Comparison of ENCODE assay signal across 1 cellular context in the genomic region with DNA sequence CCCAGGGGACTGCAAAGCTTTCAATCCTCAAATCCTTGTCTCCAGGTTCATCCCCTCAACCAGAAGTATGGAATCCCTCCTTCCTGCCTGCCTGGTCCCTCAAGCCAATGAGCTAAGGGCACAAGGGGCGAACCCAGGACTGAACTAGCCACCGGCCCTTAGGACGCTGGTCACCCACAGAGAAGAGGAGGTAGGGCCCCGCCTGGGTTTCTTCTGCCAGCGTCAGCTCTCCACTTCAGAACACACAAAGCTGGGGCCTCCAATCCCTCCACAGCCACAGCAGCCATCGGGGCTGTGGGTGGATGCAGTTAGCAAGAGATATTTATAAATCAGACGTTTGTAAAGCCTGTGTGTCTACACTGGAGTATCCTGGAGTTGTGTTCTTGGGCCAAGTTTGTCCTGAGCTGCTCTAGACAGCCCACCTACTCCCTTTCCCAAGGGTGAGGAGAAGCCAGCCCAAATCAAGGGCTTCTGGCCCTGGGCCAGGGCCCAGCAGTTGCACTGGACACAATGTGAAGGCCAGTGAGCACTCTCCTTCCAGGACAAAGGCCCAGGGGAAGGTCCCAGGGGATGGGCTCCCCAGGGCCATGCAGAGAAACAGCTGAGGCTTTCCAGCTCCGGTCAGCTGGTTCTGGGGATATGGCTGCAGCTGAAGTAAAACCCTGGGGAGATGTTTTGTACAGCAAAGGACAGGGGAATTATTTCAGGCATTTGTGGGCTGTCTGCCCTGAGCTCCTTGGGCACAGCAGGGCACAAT.
A peak's percentile ranks its signal among the peaks of the same experiment; 100 is the strongest.
TF ChIP-seq lines count a peak whose summit lies in the region.

No MANE protein-coding gene starts in this region.

TF ChIP-seq in HepG2, 621 proteins besides CTCF, POLR2A, EP300 and RAD21 (continued from another document and continues in another):
- TF ChIP-seq, protein P1, sequence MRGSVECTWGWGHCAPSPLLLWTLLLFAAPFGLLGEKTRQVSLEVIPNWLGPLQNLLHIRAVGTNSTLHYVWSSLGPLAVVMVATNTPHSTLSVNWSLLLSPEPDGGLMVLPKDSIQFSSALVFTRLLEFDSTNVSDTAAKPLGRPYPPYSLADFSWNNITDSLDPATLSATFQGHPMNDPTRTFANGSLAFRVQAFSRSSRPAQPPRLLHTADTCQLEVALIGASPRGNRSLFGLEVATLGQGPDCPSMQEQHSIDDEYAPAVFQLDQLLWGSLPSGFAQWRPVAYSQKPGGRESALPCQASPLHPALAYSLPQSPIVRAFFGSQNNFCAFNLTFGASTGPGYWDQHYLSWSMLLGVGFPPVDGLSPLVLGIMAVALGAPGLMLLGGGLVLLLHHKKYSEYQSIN (CRISPR knock-in tag; IDR thresholded peaks at IDR 0.05; ENCODE audit: borderline replicate concordance) = no peak
- no peak for TF ChIP-seq SOX6 (IDR thresholded peaks at IDR 0.05)
- 0 out of 2 replicates have a peak, but pooled peaks have one; percentile 5 for TF ChIP-seq SOX6 (CRISPR knock-in tag; IDR thresholded peaks at IDR 0.05)
- TF ChIP-seq ZNF775 (CRISPR knock-in tag; IDR thresholded peaks at IDR 0.05; ENCODE audit: borderline replicate concordance) = 0 out of 2 replicates have a peak, but pooled peaks have one; percentile 50
- TF ChIP-seq NFIC (IDR thresholded peaks at IDR 0.05; ENCODE audit: low read length) = peak; percentile 44; the same call in 1 of the 2 replicates
- no peak for TF ChIP-seq NFE2L2 (IDR thresholded peaks at IDR 0.05; ENCODE audit: low read length)
- no peak for TF ChIP-seq MEF2D (CRISPR knock-in tag; IDR thresholded peaks at IDR 0.05)
- TF ChIP-seq, protein P2, sequence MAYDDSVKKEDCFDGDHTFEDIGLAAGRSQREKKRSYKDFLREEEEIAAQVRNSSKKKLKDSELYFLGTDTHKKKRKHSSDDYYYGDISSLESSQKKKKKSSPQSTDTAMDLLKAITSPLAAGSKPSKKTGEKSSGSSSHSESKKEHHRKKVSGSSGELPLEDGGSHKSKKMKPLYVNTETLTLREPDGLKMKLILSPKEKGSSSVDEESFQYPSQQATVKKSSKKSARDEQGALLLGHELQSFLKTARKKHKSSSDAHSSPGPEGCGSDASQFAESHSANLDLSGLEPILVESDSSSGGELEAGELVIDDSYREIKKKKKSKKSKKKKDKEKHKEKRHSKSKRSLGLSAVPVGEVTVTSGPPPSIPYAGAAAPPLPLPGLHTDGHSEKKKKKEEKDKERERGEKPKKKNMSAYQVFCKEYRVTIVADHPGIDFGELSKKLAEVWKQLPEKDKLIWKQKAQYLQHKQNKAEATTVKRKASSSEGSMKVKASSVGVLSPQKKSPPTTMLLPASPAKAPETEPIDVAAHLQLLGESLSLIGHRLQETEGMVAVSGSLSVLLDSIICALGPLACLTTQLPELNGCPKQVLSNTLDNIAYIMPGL (CRISPR knock-in tag; IDR thresholded peaks at IDR 0.05; ENCODE audit: borderline replicate concordance in 1 of 2, low read depth in 1 of 2) = 0 out of 4 replicates have a peak, but pooled peaks of 1 of the 2 experiments have one; percentile 20
- peak; percentile 80; the same call in 1 of the 2 replicates for TF ChIP-seq ZNF724P (CRISPR knock-in tag; IDR thresholded peaks at IDR 0.05; ENCODE audit: borderline replicate concordance)
- TF ChIP-seq, protein P3, sequence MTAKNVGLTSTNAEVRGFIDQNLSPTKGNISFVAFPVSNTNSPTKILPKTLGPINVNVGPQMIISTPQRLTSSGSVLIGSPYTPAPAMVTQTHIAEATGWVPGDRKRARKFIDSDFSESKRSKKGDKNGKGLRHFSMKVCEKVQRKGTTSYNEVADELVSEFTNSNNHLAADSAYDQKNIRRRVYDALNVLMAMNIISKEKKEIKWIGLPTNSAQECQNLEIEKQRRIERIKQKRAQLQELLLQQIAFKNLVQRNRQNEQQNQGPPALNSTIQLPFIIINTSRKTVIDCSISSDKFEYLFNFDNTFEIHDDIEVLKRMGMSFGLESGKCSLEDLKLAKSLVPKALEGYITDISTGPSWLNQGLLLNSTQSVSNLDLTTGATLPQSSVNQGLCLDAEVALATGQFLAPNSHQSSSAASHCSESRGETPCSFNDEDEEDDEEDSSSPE (CRISPR knock-in tag; IDR thresholded peaks at IDR 0.05) = peak; percentile 10; the same call in 1 of the 2 replicates
- TF ChIP-seq TARDBP (CRISPR knock-in tag; IDR thresholded peaks at IDR 0.05) = peak; percentile 51; the same call in 1 of the 2 replicates
- TF ChIP-seq ATF7-NPFF (CRISPR knock-in tag; IDR thresholded peaks at IDR 0.05; ENCODE audit: low read depth) = peak; percentile 71; the same call in 1 of the 2 replicates
- peak; percentile 62; the same call in 1 of the 2 replicates for TF ChIP-seq ZNF619 (CRISPR knock-in tag; IDR thresholded peaks at IDR 0.05)
- TF ChIP-seq AGO1 (IDR thresholded peaks at IDR 0.05; ENCODE audit: low read depth, low read length, poor library complexity, severe bottlenecking) = peak; percentile 86
- 0 out of 2 replicates have a peak, but pooled peaks have one; percentile 43 for TF ChIP-seq ZNF431 (CRISPR knock-in tag; IDR thresholded peaks at IDR 0.05; ENCODE audit: borderline replicate concordance, low read depth)
- peak; percentile 29; the same call in 1 of the 2 replicates for TF ChIP-seq ZFP36L1 (CRISPR knock-in tag; IDR thresholded peaks at IDR 0.05)
- TF ChIP-seq ZNF615 (CRISPR knock-in tag; IDR thresholded peaks at IDR 0.05; ENCODE audit: borderline replicate concordance) = no peak
- TF ChIP-seq ZNF468 (CRISPR knock-in tag; IDR thresholded peaks at IDR 0.05) = 0 out of 2 replicates have a peak, but pooled peaks have one; percentile 53
- 0 out of 2 replicates have a peak, but pooled peaks have one; percentile 38 for TF ChIP-seq ZNF543 (CRISPR knock-in tag; IDR thresholded peaks at IDR 0.05)
- TF ChIP-seq ARNTL (CRISPR knock-in tag; IDR thresholded peaks at IDR 0.05) = 0 out of 2 replicates have a peak, but pooled peaks have one; percentile 16
- TF ChIP-seq ZNF33A (CRISPR knock-in tag; IDR thresholded peaks at IDR 0.05; ENCODE audit: borderline replicate concordance) = peak; percentile 95; the same call in 1 of the 2 replicates
- 0 out of 2 replicates have a peak, but pooled peaks have one; percentile 46 for TF ChIP-seq BORCS8-MEF2B (CRISPR knock-in tag; IDR thresholded peaks at IDR 0.05)
- TF ChIP-seq GATAD2A (CRISPR knock-in tag; IDR thresholded peaks at IDR 0.05) = peak; percentile 19; the same call in 1 of the 2 replicates
- TF ChIP-seq FOXA1 (IDR thresholded peaks at IDR 0.05) = no peak
- TF ChIP-seq FOXA1 (CRISPR knock-in tag; IDR thresholded peaks at IDR 0.05) = no peak
- peak; percentile 9; the same call in 1 of the 2 replicates for TF ChIP-seq TBX2 (CRISPR knock-in tag; IDR thresholded peaks at IDR 0.05; ENCODE audit: borderline replicate concordance)
- TF ChIP-seq, protein P4, sequence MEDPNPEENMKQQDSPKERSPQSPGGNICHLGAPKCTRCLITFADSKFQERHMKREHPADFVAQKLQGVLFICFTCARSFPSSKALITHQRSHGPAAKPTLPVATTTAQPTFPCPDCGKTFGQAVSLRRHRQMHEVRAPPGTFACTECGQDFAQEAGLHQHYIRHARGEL (CRISPR knock-in tag; IDR thresholded peaks at IDR 0.05) = no peak
- peak; percentile 50; the same call in 1 of the 2 replicates for TF ChIP-seq ZNF350 (CRISPR knock-in tag; IDR thresholded peaks at IDR 0.05; ENCODE audit: borderline replicate concordance, low read depth)
- TF ChIP-seq, protein P5, sequence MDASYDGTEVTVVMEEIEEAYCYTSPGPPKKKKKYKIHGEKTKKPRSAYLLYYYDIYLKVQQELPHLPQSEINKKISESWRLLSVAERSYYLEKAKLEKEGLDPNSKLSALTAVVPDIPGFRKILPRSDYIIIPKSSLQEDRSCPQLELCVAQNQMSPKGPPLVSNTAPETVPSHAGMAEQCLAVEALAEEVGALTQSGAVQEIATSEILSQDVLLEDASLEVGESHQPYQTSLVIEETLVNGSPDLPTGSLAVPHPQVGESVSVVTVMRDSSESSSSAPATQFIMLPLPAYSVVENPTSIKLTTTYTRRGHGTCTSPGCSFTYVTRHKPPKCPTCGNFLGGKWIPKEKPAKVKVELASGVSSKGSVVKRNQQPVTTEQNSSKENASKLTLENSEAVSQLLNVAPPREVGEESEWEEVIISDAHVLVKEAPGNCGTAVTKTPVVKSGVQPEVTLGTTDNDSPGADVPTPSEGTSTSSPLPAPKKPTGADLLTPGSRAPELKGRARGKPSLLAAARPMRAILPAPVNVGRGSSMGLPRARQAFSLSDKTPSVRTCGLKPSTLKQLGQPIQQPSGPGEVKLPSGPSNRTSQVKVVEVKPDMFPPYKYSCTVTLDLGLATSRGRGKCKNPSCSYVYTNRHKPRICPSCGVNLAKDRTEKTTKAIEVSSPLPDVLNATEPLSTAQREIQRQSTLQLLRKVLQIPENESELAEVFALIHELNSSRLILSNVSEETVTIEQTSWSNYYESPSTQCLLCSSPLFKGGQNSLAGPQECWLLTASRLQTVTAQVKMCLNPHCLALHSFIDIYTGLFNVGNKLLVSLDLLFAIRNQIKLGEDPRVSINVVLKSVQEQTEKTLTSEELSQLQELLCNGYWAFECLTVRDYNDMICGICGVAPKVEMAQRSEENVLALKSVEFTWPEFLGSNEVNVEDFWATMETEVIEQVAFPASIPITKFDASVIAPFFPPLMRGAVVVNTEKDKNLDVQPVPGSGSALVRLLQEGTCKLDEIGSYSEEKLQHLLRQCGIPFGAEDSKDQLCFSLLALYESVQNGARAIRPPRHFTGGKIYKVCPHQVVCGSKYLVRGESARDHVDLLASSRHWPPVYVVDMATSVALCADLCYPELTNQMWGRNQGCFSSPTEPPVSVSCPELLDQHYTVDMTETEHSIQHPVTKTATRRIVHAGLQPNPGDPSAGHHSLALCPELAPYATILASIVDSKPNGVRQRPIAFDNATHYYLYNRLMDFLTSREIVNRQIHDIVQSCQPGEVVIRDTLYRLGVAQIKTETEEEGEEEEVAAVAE (CRISPR knock-in tag; IDR thresholded peaks at IDR 0.05; ENCODE audit: borderline replicate concordance) = peak; percentile 44; the same call in 1 of the 2 replicates
- 0 out of 2 replicates have a peak, but pooled peaks have one; percentile 70 for TF ChIP-seq ZNF556 (CRISPR knock-in tag; IDR thresholded peaks at IDR 0.05; ENCODE audit: borderline replicate concordance)
- no peak for TF ChIP-seq NFE2 (CRISPR knock-in tag; IDR thresholded peaks at IDR 0.05)
- TF ChIP-seq, protein P6, sequence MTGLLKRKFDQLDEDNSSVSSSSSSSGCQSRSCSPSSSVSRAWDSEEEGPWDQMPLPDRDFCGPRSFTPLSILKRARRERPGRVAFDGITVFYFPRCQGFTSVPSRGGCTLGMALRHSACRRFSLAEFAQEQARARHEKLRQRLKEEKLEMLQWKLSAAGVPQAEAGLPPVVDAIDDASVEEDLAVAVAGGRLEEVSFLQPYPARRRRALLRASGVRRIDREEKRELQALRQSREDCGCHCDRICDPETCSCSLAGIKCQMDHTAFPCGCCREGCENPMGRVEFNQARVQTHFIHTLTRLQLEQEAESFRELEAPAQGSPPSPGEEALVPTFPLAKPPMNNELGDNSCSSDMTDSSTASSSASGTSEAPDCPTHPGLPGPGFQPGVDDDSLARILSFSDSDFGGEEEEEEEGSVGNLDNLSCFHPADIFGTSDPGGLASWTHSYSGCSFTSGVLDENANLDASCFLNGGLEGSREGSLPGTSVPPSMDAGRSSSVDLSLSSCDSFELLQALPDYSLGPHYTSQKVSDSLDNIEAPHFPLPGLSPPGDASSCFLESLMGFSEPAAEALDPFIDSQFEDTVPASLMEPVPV (CRISPR knock-in tag; IDR thresholded peaks at IDR 0.05) = peak; percentile 46; the same call in 1 of the 2 replicates
- TF ChIP-seq HNF4G (IDR thresholded peaks at IDR 0.05; ENCODE audit: borderline replicate concordance, low read depth, low read length) = no peak
- TF ChIP-seq HNF4G (CRISPR knock-in tag; IDR thresholded peaks at IDR 0.05; ENCODE audit: borderline replicate concordance, low read depth) = 0 out of 2 replicates have a peak, but pooled peaks have one; percentile 15
- TF ChIP-seq ZNF678 (CRISPR knock-in tag; IDR thresholded peaks at IDR 0.05) = 0 out of 2 replicates have a peak, but pooled peaks have one; percentile 42
- TF ChIP-seq ZFX (CRISPR knock-in tag; IDR thresholded peaks at IDR 0.05; ENCODE audit: low read depth) = peak; percentile 37
- 0 out of 2 replicates have a peak, but pooled peaks have one; percentile 10 for TF ChIP-seq RXRB (CRISPR knock-in tag; IDR thresholded peaks at IDR 0.05; ENCODE audit: borderline replicate concordance)
- TF ChIP-seq, protein P7, sequence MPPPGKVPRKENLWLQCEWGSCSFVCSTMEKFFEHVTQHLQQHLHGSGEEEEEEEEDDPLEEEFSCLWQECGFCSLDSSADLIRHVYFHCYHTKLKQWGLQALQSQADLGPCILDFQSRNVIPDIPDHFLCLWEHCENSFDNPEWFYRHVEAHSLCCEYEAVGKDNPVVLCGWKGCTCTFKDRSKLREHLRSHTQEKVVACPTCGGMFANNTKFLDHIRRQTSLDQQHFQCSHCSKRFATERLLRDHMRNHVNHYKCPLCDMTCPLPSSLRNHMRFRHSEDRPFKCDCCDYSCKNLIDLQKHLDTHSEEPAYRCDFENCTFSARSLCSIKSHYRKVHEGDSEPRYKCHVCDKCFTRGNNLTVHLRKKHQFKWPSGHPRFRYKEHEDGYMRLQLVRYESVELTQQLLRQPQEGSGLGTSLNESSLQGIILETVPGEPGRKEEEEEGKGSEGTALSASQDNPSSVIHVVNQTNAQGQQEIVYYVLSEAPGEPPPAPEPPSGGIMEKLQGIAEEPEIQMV (CRISPR knock-in tag; IDR thresholded peaks at IDR 0.05; ENCODE audit: low read depth) = 0 out of 2 replicates have a peak, but pooled peaks have one; percentile 64
- TF ChIP-seq, protein P8, sequence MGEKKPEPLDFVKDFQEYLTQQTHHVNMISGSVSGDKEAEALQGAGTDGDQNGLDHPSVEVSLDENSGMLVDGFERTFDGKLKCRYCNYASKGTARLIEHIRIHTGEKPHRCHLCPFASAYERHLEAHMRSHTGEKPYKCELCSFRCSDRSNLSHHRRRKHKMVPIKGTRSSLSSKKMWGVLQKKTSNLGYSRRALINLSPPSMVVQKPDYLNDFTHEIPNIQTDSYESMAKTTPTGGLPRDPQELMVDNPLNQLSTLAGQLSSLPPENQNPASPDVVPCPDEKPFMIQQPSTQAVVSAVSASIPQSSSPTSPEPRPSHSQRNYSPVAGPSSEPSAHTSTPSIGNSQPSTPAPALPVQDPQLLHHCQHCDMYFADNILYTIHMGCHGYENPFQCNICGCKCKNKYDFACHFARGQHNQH (CRISPR knock-in tag; IDR thresholded peaks at IDR 0.05) = peak; percentile 59
- 0 out of 2 replicates have a peak, but pooled peaks have one; percentile 45 for TF ChIP-seq ZNF749 (CRISPR knock-in tag; IDR thresholded peaks at IDR 0.05; ENCODE audit: borderline replicate concordance)
- 0 out of 2 replicates have a peak, but pooled peaks have one; percentile 6 for TF ChIP-seq MED1 (CRISPR knock-in tag; IDR thresholded peaks at IDR 0.05)
- TF ChIP-seq, protein P9, sequence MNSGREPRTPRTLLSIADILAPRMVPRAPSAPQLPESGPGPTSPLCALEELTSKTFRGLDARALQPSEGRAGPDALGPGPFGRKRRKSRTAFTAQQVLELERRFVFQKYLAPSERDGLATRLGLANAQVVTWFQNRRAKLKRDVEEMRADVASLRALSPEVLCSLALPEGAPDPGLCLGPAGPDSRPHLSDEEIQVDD (CRISPR knock-in tag; IDR thresholded peaks at IDR 0.05; ENCODE audit: borderline replicate concordance) = no peak
- no peak for TF ChIP-seq MAF1 (CRISPR knock-in tag; IDR thresholded peaks at IDR 0.05; ENCODE audit: borderline replicate concordance)
- 0 out of 2 replicates have a peak, but pooled peaks have one; percentile 53 for TF ChIP-seq ZSCAN29 (CRISPR knock-in tag; conservative IDR thresholded peaks at IDR 0.05)
- 0 out of 2 replicates have a peak, but pooled peaks have one; percentile 67 for TF ChIP-seq SMYD3 (CRISPR knock-in tag; IDR thresholded peaks at IDR 0.05)
- TF ChIP-seq MBD4 (IDR thresholded peaks at IDR 0.05; ENCODE audit: borderline replicate concordance, low read length) = peak; percentile 90; the same call in 1 of the 2 replicates
- TF ChIP-seq ZNF317 (CRISPR knock-in tag; IDR thresholded peaks at IDR 0.05) = no peak
- TF ChIP-seq ZNF614 (CRISPR knock-in tag; IDR thresholded peaks at IDR 0.05; ENCODE audit: borderline replicate concordance) = 0 out of 2 replicates have a peak, but pooled peaks have one; percentile 16
